29 cellular contexts compared by ENCODE assay signal in genomic region chr14:42629553-42629952, GRCh38.
"Had no signal": no experiment of that assay in that cellular context is flagged by ENCODE, and none has a peak within 500 bp of the region (broad histone marks: within the 10 kb centered on the region; RNA-seq: fewer than 3 reads in every experiment).

No MANE protein-coding gene starts in this region.

- H2AFZ ChIP-seq: hepatocyte, parathyroid adenoma had no signal

- DNase-seq: effector CD8-positive, alpha-beta T cell; endodermal cell; foreskin fibroblast; gastrocnemius medialis; head of caudate nucleus; kidney; mesenchymal stem cell; midbrain; naive thymus-derived CD4-positive, alpha-beta T cell; stimulated activated CD4-positive, alpha-beta T cell treated with anti-CD3 and anti-CD28 coated beads, Interleukin-12 subunit alpha, Interleukin-12 subunit beta, amount 100 ng/mL, for 4 hours; stimulated activated CD4-positive, alpha-beta T cell treated with anti-CD3 and anti-CD28 coated beads, Interleukin-1b, Interleukin-23, amount 100 ng/mL, for 48 hours; stimulated activated CD4-positive, alpha-beta T cell treated with anti-CD3 and anti-CD28 coated beads, Interleukin-4, amount 100 ng/mL, for 1 hour; stimulated activated CD8-positive, alpha-beta memory T cell treated with anti-CD3 and anti-CD28 coated beads, Interleukin-4, amount 100 ng/mL, for 48 hours; stimulated activated naive CD4-positive, alpha-beta T cell treated with Interleukin-2 at 50 U/mL for 16 hours; stomach; thyroid gland; trophoblast cell had no signal

- H3K4me1 Mint-ChIP-seq: naive thymus-derived CD4-positive, alpha-beta T cell had no signal

- H3K27me3 ChIP-seq: gastrocnemius medialis, hepatocyte, neutrophil, right atrium auricular region, stomach, thyroid gland, vagina had no signal

- H3K4me2 ChIP-seq: hepatocyte, smooth muscle cell had no signal

- H3K4me3 Mint-ChIP-seq: dendritic cell treated with granulocyte-macrophage colony-stimulating factor and Interleukin-4, amounts not matched to agents 40 ng/mL and 50 ng/mL, for 4 days; endodermal cell; naive thymus-derived CD4-positive, alpha-beta T cell had no signal

- H3K9me3 Mint-ChIP-seq: endodermal cell had no signal

- H3K79me2 ChIP-seq: hepatocyte, parathyroid adenoma had no signal

- ATAC-seq: esophagus mucosa; gastrocnemius medialis; left lobe of liver; naive thymus-derived CD4-positive, alpha-beta T cell; sciatic nerve had no signal

- H3K4me1 ChIP-seq: gastrocnemius medialis, parathyroid adenoma, prostate gland, right atrium auricular region, stomach, thyroid gland, vagina had no signal

- H3K9me3 ChIP-seq: gastrocnemius medialis, neutrophil, prostate gland, right atrium auricular region, stomach, thyroid gland, vagina had no signal

- H3K4me3 ChIP-seq: gastrocnemius medialis, hepatocyte, prostate gland, right atrium auricular region, smooth muscle cell, stomach, thyroid gland, vagina had no signal

- H3K9ac ChIP-seq: parathyroid adenoma had no signal

- H3K36me3 ChIP-seq: gastrocnemius medialis, neutrophil, prostate gland, right atrium auricular region, stomach, thyroid gland, vagina had no signal

- H3K27ac ChIP-seq: epithelial cell of prostate, gastrocnemius medialis, hepatocyte, neutrophil, parathyroid adenoma, prostate gland, right atrium auricular region, stomach, thyroid gland, vagina had no signal

- H3K27ac Mint-ChIP-seq: dendritic cell treated with granulocyte-macrophage colony-stimulating factor and Interleukin-4, amounts not matched to agents 40 ng/mL and 50 ng/mL, for 4 days; endodermal cell; naive thymus-derived CD4-positive, alpha-beta T cell had no signal

- H3K27me3 Mint-ChIP-seq: dendritic cell treated with granulocyte-macrophage colony-stimulating factor and Interleukin-4, amounts not matched to agents 40 ng/mL and 50 ng/mL, for 4 days; naive thymus-derived CD4-positive, alpha-beta T cell had no signal

- H3K36me3 Mint-ChIP-seq: naive thymus-derived CD4-positive, alpha-beta T cell had no signal
